Comparison of ENCODE assay signal across 15 cellular contexts in genomic region chr18:12304351-12305210, GRCh38. TPM values are rescaled to one million over a fixed set of nuclear protein-coding genes. Genes with fewer than 3 reads are reported as not detected.
DNase-seq lines count a peak whose midpoint lies in the region; FAIRE-seq and TF ChIP-seq lines count a peak whose summit lies in the region.
"Had no signal": no experiment of that assay in that cellular context is flagged by ENCODE, and none has a peak within 500 bp of the region (broad histone marks: within the 10 kb centered on the region; RNA-seq: fewer than 3 reads in every experiment).

No MANE protein-coding gene starts in this region.

- no peaks in the 10 kb centered on the region for H3K9me3 ChIP-seq in transverse colon

- H3K4me1 ChIP-seq in transverse colon, result peaks cover 0 to 34% (median 10%) of the 10 kb centered on the region in 4 donors

- no peak for TF ChIP-seq POLR2A in transverse colon (IDR thresholded peaks at IDR 0.05)

- H3K27me3 Mint-ChIP-seq in type B pancreatic cell, result peaks cover 30% of the 10 kb centered on the region

- H3K27ac ChIP-seq in transverse colon, result no peak overlapping the region

- intact Hi-C loops in transverse colon (cut with DNase I; ENCODE audit: low total_unique reads), result no loop called here

- peak; percentile 27 for FAIRE-seq in islet of Langerhans (lab: Jason Lieb, UNC)
- FAIRE-seq: A204.1, GM12891 had no signal

- H3K36me3 Mint-ChIP-seq in type B pancreatic cell, result peaks cover 6% of the 10 kb centered on the region

- TF ChIP-seq CTCF in transverse colon (IDR thresholded peaks at IDR 0.05) (no peak), type B pancreatic cell (conservative IDR thresholded peaks at IDR 0.05) (no peak)

- H3K36me3 ChIP-seq in transverse colon, result no peaks in the 10 kb centered on the region

- no peak overlapping the region for H3K4me3 Mint-ChIP-seq in type B pancreatic cell

- TF ChIP-seq EP300 in transverse colon (IDR thresholded peaks at IDR 0.05; ENCODE audit: low read depth), result no peak

- no peak overlapping the region for H3K27ac Mint-ChIP-seq in type B pancreatic cell

- 47 to 53% methylated on average over 4 to 19 of the region's 19 CpGs for WGBS in transverse colon (ENCODE audit: low coverage in 1 of 2), 2 donors

- H3K4me3 ChIP-seq in transverse colon, result no peak overlapping the region

- peaks cover 17% of the 10 kb centered on the region for H3K4me1 Mint-ChIP-seq in type B pancreatic cell (ENCODE audit: unreplicated experiment)

- DNase-seq in NCI-H1417 (lab: John Stamatoyannopoulos, UW), result peak; percentile 5 to 30 (median 5)
- DNase-seq in NCI-H1417 treated with DMSO at 0.1 percent for 48 hours (lab: John Stamatoyannopoulos, UW), result no peak
- peak; percentile 91 for DNase-seq in RPMI8226
- peak; percentile 35 for DNase-seq in transverse colon
- DNase-seq in putamen (ENCODE audit: low spot score), result no peak
- no peak for DNase-seq in type B pancreatic cell (ENCODE audit: extremely low spot score, unreplicated experiment)
- no peak for DNase-seq in stimulated activated CD4-positive, alpha-beta T cell treated with anti-CD3 and anti-CD28 coated beads, Interleukin-15, amount 100 ng/mL, for 24 hours
- DNase-seq: activated CD4-positive, alpha-beta T cell treated with anti-CD3 and anti-CD28 coated beads for 4 hours; DND-41; NK-92 treated with Interleukin-12 subunit alpha and Interleukin-12 subunit beta, amount 100 ng/mL, for 24 hours had no signal

- in situ Hi-C loops in transverse colon (cut with MboI; ENCODE audit: low pct_ligation_motif_present in 1 of 4, low pct_unique_long_range_greater_than_20kb in 1 of 4, low sequenced_read_pairs in 3 of 4), result no loop called here

- H3K9me3 Mint-ChIP-seq in type B pancreatic cell, result no peaks in the 10 kb centered on the region

- peaks cover 48% of the 10 kb centered on the region for H3K27me3 ChIP-seq in transverse colon

RNA-seq across cellular contexts. Expression of gene TUBB6, which starts 3.5 kb away (rescaled TPM):
- total RNA-seq in transverse colon (100 to 1,000 TPM in 2 of 4 donors, 10 to 100 TPM in 2; 61.0 to 164 (median 108) TPM), type B pancreatic cell (ENCODE audit: low replicate concordance) (56.5 and 83.8 TPM in 2 replicates)

RNA-seq across cellular contexts. Expression of gene CIDEA, which starts 50.4 kb away (rescaled TPM):
- total RNA-seq in transverse colon (1 to 10 TPM in 2 of 4 donors, under 1 TPM in 1, not detected in 1; 0.68 to 3.8 (median 3.7) TPM), type B pancreatic cell (ENCODE audit: low replicate concordance) (not detected in 2 replicates)
- total RNA-seq: mucosa of gallbladder, renal cortical epithelial cell had no signal

Comparison
In these comparisons a context has a peak if more than half of its experiments do, and no peak if none do; other contexts are left out.
1. DNase-seq: peak in NCI-H1417 (3 of 3), RPMI8226 (single experiment) and transverse colon (single experiment); none in NCI-H1417 treated with DMSO at 0.1 percent for 48 hours (single experiment), putamen (single experiment), type B pancreatic cell (single experiment) and stimulated activated CD4-positive, alpha-beta T cell treated with anti-CD3 and anti-CD28 coated beads, Interleukin-15, amount 100 ng/mL, for 24 hours (single experiment).